18 cellular contexts compared by ENCODE assay signal in the genomic region with DNA sequence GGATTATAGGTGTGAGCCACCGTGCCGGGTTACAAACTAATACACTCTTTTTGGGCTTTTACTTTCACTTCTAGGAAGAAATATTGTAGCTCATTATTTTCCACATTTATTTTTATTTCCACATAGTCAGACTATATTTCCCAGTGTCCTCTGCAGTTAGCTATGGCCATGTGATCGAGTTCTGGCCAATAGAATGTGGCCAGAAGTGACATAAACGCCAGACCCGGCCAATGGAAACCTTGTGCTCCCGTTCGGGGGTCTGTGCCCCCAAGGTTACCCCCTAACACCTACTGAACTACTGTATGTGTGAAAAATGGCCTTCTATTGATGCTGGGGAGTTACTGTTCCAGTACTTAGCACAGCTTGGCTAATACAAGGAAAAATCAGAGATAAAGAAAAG. TPM values are rescaled to one million over a fixed set of nuclear protein-coding genes. Genes with fewer than 3 reads are reported as not detected.
"Had no signal": no experiment of that assay in that cellular context is flagged by ENCODE, and none has a peak within 500 bp of the region (broad histone marks: within the 10 kb centered on the region; RNA-seq: fewer than 3 reads in every experiment).

No MANE protein-coding gene starts in this region.

- H3K36me3 ChIP-seq: neutrophil, sigmoid colon, thyroid gland had no signal

- H3K4me1 ChIP-seq: parathyroid adenoma, thyroid gland had no signal

- H3K79me2 ChIP-seq: parathyroid adenoma had no signal

- H3K27me3 ChIP-seq: sigmoid colon, thyroid gland had no signal

- H2AFZ ChIP-seq: parathyroid adenoma had no signal

- H3K27ac ChIP-seq: neutrophil, parathyroid adenoma, sigmoid colon, thyroid gland had no signal

- H3K4me3 ChIP-seq: sigmoid colon, thyroid gland had no signal

- ATAC-seq: activated CD8-positive, alpha-beta T cell treated with anti-CD3 and anti-CD28 coated beads for 36 hours; effector memory CD8-positive, alpha-beta T cell; naive thymus-derived CD8-positive, alpha-beta T cell; stimulated activated memory B cell treated with anti-CD40 and anti-IgM and Interleukin-4, amounts not matched to agents 10 μg/mL and 1 μg/mL and 100 μg/mL, for 72 hours had no signal

- DNase-seq: activated CD4-positive, alpha-beta T cell treated with anti-CD3 and anti-CD28 coated beads, Interleukin-2, amount 10 ng/mL, durations not matched to agents 24 days and 14 days; activated CD4-positive, CD25-positive, alpha-beta regulatory T cell; activated CD8-positive, alpha-beta T cell treated with anti-CD3 and anti-CD28 coated beads for 36 hours; activated naive CD4-positive, alpha-beta T cell treated with Interleukin-2 at 50 U/mL for 16 hours; activated naive CD8-positive, alpha-beta T cell treated with anti-CD3 and anti-CD28 coated beads, Interleukin-2, amount 10 ng/mL, durations not matched to agents 7 days and 5 days; activated T-cell treated with anti-CD3 and anti-CD28 coated beads, Interleukin-2, amount 50 U/mL, for 24 hours; amygdala; effector memory CD8-positive, alpha-beta T cell; mesendoderm; naive thymus-derived CD8-positive, alpha-beta T cell; sigmoid colon; stimulated activated CD4-positive, alpha-beta T cell treated with anti-CD3 and anti-CD28 coated beads, Interleukin-4, amount 100 ng/mL, for 4 hours; thyroid gland had no signal

- H3K9ac ChIP-seq: parathyroid adenoma had no signal

- H3K9me3 ChIP-seq: neutrophil, sigmoid colon, thyroid gland had no signal

RNA-seq across cellular contexts. Expression of a gene that starts 55.0 kb away (rescaled TPM):
- total RNA-seq: naive thymus-derived CD8-positive, alpha-beta T cell; subcutaneous adipose tissue had no signal
- polyA plus RNA-seq: liver; naive thymus-derived CD8-positive, alpha-beta T cell had no signal
